13 cellular contexts compared by ENCODE assay signal in the genomic region with DNA sequence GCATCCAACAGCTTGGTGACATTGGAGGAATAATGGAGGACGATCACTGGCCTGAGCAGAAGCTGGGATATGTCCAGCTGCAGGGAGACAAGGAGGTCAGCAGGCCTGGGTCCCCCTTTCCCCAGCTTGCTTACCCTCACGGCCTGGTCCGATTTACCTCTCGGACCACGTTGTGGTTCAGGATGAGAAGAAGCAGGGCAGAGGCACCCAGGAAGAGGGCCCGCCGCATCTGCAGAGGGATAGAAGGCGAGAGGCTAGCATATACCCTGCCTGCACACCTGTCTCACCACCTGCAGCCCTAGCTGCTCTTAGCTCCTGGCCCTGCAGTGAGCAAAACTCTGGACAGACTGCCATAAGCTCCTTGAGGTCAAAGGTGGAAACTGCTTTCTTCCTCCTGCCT. TPM values are rescaled to one million over a fixed set of nuclear protein-coding genes. Genes with fewer than 3 reads are reported as not detected.
A peak's percentile ranks its signal among the peaks of the same experiment; 100 is the strongest.
DNase-seq lines count a peak whose midpoint lies in the region; ATAC-seq, FAIRE-seq and TF ChIP-seq lines count a peak whose summit lies in the region.
"Had no signal": no experiment of that assay in that cellular context is flagged by ENCODE, and none has a peak within 500 bp of the region (broad histone marks: within the 10 kb centered on the region; RNA-seq: fewer than 3 reads in every experiment).

No MANE protein-coding gene starts in this region.

- peaks cover 8% of the 10 kb centered on the region for H3K4me1 ChIP-seq in keratinocyte (ENCODE audit: control insufficient read depth, extremely low read depth, insufficient read depth, low read length)

- DNase-seq in Right ventricle myocardium inferior (ENCODE audit: missing footprints), result peak; percentile 35
- no peak for DNase-seq in Right ventricle myocardium superior
- no peak for DNase-seq in activated CD8-positive, alpha-beta T cell treated with anti-CD3 and anti-CD28 coated beads for 36 hours
- DNase-seq in keratinocyte (ENCODE audit: low read depth, low spot score), result no peak
- DNase-seq in type B pancreatic cell (ENCODE audit: extremely low spot score, unreplicated experiment), result no peak
- DNase-seq: activated gamma-delta T cell treated with Interleukin-2 at 50 U/mL for 16 hours, NCI-H2171 had no signal

- H3K9me1 ChIP-seq in keratinocyte (ENCODE audit: control insufficient read depth, extremely low read depth, insufficient read depth, low read length), result no peaks in the 10 kb centered on the region

- FAIRE-seq in keratinocyte (lab: Jason Lieb, UNC), result no peak
- FAIRE-seq: TTC549 had no signal

- H3K4me3 Mint-ChIP-seq in activated CD8-positive, alpha-beta T cell treated with anti-CD3 and anti-CD28 coated beads for 36 hours, result peak overlapping the region; percentile 76
- H3K4me3 Mint-ChIP-seq in type B pancreatic cell, result peak overlapping the region; percentile 86

- no peaks in the 10 kb centered on the region for H3K27me3 Mint-ChIP-seq in activated CD8-positive, alpha-beta T cell treated with anti-CD3 and anti-CD28 coated beads for 36 hours
- H3K27me3 Mint-ChIP-seq in type B pancreatic cell, result no peaks in the 10 kb centered on the region

- H2AFZ ChIP-seq in keratinocyte (ENCODE audit: control insufficient read depth, low read length), result no peak overlapping the region

- no peak overlapping the region for H3K27ac Mint-ChIP-seq in activated CD8-positive, alpha-beta T cell treated with anti-CD3 and anti-CD28 coated beads for 36 hours
- no peak overlapping the region for H3K27ac Mint-ChIP-seq in type B pancreatic cell

- no peak for ATAC-seq in Right ventricle myocardium inferior
- ATAC-seq in Right ventricle myocardium superior (ENCODE audit: poor library complexity), result no peak
- no peak for ATAC-seq in activated CD8-positive, alpha-beta T cell treated with anti-CD3 and anti-CD28 coated beads for 36 hours
- no peak for ATAC-seq in GM19351 (IDR thresholded peaks at IDR 0.05; ENCODE audit: unreplicated experiment)
- no peak for ATAC-seq in HG02642 (IDR thresholded peaks at IDR 0.05; ENCODE audit: poor library complexity, unreplicated experiment)
- ATAC-seq in GM21447 (IDR thresholded peaks at IDR 0.05; ENCODE audit: unreplicated experiment), result no peak

- peaks cover 0 to 13% of the 10 kb centered on the region in 2 experiments for H3K36me3 ChIP-seq in keratinocyte (ENCODE audit: control insufficient read depth in 2 of 2, extremely low read depth in 1 of 2, insufficient read depth in 2 of 2, low read length in 2 of 2)

- no peak overlapping the region for H3K9ac ChIP-seq in keratinocyte (ENCODE audit: control insufficient read depth, extremely low read depth, insufficient read depth, low read length)

- no peaks in the 10 kb centered on the region for H4K20me1 ChIP-seq in keratinocyte (ENCODE audit: control insufficient read depth, extremely low read depth, insufficient read depth, low read length)

- H3K9me3 Mint-ChIP-seq in activated CD8-positive, alpha-beta T cell treated with anti-CD3 and anti-CD28 coated beads for 36 hours, result no peaks in the 10 kb centered on the region
- H3K9me3 Mint-ChIP-seq in type B pancreatic cell, result no peaks in the 10 kb centered on the region
- H3K9me3 Mint-ChIP-seq: dendritic cell treated with granulocyte-macrophage colony-stimulating factor and Interleukin-4, amounts not matched to agents 40 ng/mL and 50 ng/mL, for 4 days had no signal

- H3K4me3 ChIP-seq in keratinocyte (ENCODE audit: control insufficient read depth in 2 of 3, extremely low read depth in 1 of 3, insufficient read depth in 2 of 3, low read depth in 1 of 3, low read length in 3 of 3), result no peak overlapping the region

- intact Hi-C loops in Right ventricle myocardium inferior (cut with DNase I) (loop anchor here (2.0 to 5.0 kb wide), 2 partner anchors 109 to 277 kb away; no protein-coding TSS in a partner anchor), Right ventricle myocardium superior (cut with DNase I) (loop anchor here (5.0 kb wide), 2 partner anchors 124 to 279 kb away; no protein-coding TSS in a partner anchor)
- intact Hi-C loops in activated CD8-positive, alpha-beta T cell treated with anti-CD3 and anti-CD28 coated beads for 36 hours (cut with micrococcal nuclease), result no loop called here

- H3K4me1 Mint-ChIP-seq in activated CD8-positive, alpha-beta T cell treated with anti-CD3 and anti-CD28 coated beads for 36 hours (ENCODE audit: low read depth), result peaks cover 9% of the 10 kb centered on the region
- H3K4me1 Mint-ChIP-seq in type B pancreatic cell (ENCODE audit: unreplicated experiment), result peaks cover 5% of the 10 kb centered on the region

- H3K27ac ChIP-seq in keratinocyte (ENCODE audit: control insufficient read depth, insufficient read depth, low read length), result no peak overlapping the region

- peak overlapping the region; percentile 76 for H3K4me2 ChIP-seq in keratinocyte (ENCODE audit: control insufficient read depth, extremely low read depth, insufficient read depth, low read depth, low read length)

- CTCF ChIA-PET in activated CD8-positive, alpha-beta T cell treated with anti-CD3 and anti-CD28 coated beads for 36 hours (lab: Charles Lee), result interaction anchor here (0.7 to 21.0 kb wide), 12 partner anchors 11 to 125 kb away, joined by 3 to 472 read pairs (median 4); partner anchors contain the start of genes CASTOR1 and SEC14L2

- POLR2A ChIA-PET in activated CD8-positive, alpha-beta T cell treated with anti-CD3 and anti-CD28 coated beads for 36 hours (lab: Charles Lee), result interaction anchor here (0.6 to 2.5 kb wide), 4 partner anchors 8 to 1037 kb away, joined by 3 to 19 read pairs (median 4); partner anchors contain the start of gene CASTOR1

- no peaks in the 10 kb centered on the region for H3K79me2 ChIP-seq in keratinocyte (ENCODE audit: control insufficient read depth, insufficient read depth, low read length)

- no peak for TF ChIP-seq CTCF in activated CD8-positive, alpha-beta T cell treated with anti-CD3 and anti-CD28 coated beads for 36 hours (IDR thresholded peaks at IDR 0.05)
- TF ChIP-seq CTCF in keratinocyte (optimal IDR thresholded peaks at IDR 0.05 in 1 of 3, IDR thresholded peaks at IDR 0.05 in 1 of 3, conservative IDR thresholded peaks at IDR 0.05 in 1 of 3; ENCODE audit: extremely low read depth in 1 of 3, insufficient read depth in 2 of 3, low read length in 3 of 3), result no peak
- TF ChIP-seq CTCF in type B pancreatic cell (conservative IDR thresholded peaks at IDR 0.05), result no peak

- no peaks in the 10 kb centered on the region for H3K9me3 ChIP-seq in keratinocyte (ENCODE audit: control insufficient read depth, low read depth, low read length)
- H3K9me3 ChIP-seq: gastroesophageal sphincter had no signal

- no peaks in the 10 kb centered on the region for H3K27me3 ChIP-seq in keratinocyte (ENCODE audit: control insufficient read depth, extremely low read depth, insufficient read depth, low read length)
- H3K27me3 ChIP-seq: gastroesophageal sphincter had no signal

- H3K36me3 Mint-ChIP-seq in activated CD8-positive, alpha-beta T cell treated with anti-CD3 and anti-CD28 coated beads for 36 hours (ENCODE audit: low read depth), result no peaks in the 10 kb centered on the region
- no peaks in the 10 kb centered on the region for H3K36me3 Mint-ChIP-seq in type B pancreatic cell

- dilution Hi-C loops in keratinocyte (cut with MboI; ENCODE audit: extremely low pct_ligation_motif_present, low sequenced_read_pairs), result no loop called here

RNA-seq across cellular contexts. Expression of gene RNF215, which starts 1.3 kb away (rescaled TPM):
- 3.7 TPM for total RNA-seq in Right ventricle myocardium inferior
- 4.3 TPM for total RNA-seq in Right ventricle myocardium superior
- total RNA-seq in activated CD8-positive, alpha-beta T cell treated with anti-CD3 and anti-CD28 coated beads for 36 hours, result 1 to 10 TPM; 7.1 to 7.2 TPM
- 5.1 to 17.0 TPM (median 8.3 TPM) in 3 replicates for polyA plus RNA-seq in keratinocyte
- 2.7 TPM for polyA plus RNA-seq in keratinocyte (2011; ENCODE audit: low read depth)
- polyA plus RNA-seq in keratinocyte (2011; cell fraction: cytosol; rRNA removed), result 3.8 and 6.9 TPM in 2 replicates
- 26.7 and 36.1 TPM in 2 replicates for polyA plus RNA-seq in keratinocyte (2011; cell fraction: nucleus; rRNA removed)
- 5.4 and 8.1 TPM in 2 replicates for polyA plus RNA-seq in keratinocyte (2012; ENCODE audit: low replicate concordance)
- polyA minus RNA-seq in keratinocyte, result 11.9 to 13.2 TPM (median 13.0 TPM) in 3 replicates
- 15.9 TPM for polyA minus RNA-seq in keratinocyte (2011; cell fraction: cytosol; rRNA and poly(A)+ RNA removed)
- polyA minus RNA-seq in keratinocyte (2011; cell fraction: nucleus; rRNA and poly(A)+ RNA removed), result 10.3 and 12.4 TPM in 2 replicates
- total RNA-seq in type B pancreatic cell (ENCODE audit: low replicate concordance), result 16.9 and 29.2 TPM in 2 replicates

RNA-seq across cellular contexts. Expression of gene SEC14L2, which starts 10.9 kb away (rescaled TPM):
- total RNA-seq in Right ventricle myocardium inferior (0.65 TPM), Right ventricle myocardium superior (1.5 TPM), type B pancreatic cell (ENCODE audit: low replicate concordance) (7.9 and 9.6 TPM in 2 replicates)
- total RNA-seq in activated CD8-positive, alpha-beta T cell treated with anti-CD3 and anti-CD28 coated beads for 36 hours, result 10 to 100 TPM; 15.1 to 15.4 TPM
- 103 to 146 TPM (median 129 TPM) in 3 replicates for polyA plus RNA-seq in keratinocyte
- 33.2 TPM for polyA plus RNA-seq in keratinocyte (2011; ENCODE audit: low read depth)
- 115 and 122 TPM in 2 replicates for polyA plus RNA-seq in keratinocyte (2011; cell fraction: cytosol; rRNA removed)
- 128 and 144 TPM in 2 replicates for polyA plus RNA-seq in keratinocyte (2011; cell fraction: nucleus; rRNA removed)
- 59.9 and 112 TPM in 2 replicates for polyA plus RNA-seq in keratinocyte (2012; ENCODE audit: low replicate concordance)
- polyA minus RNA-seq in keratinocyte, result 120 to 175 TPM (median 124 TPM) in 3 replicates
- polyA minus RNA-seq in keratinocyte (2011; cell fraction: cytosol; rRNA and poly(A)+ RNA removed), result 76.4 TPM
- 61.3 and 108 TPM in 2 replicates for polyA minus RNA-seq in keratinocyte (2011; cell fraction: nucleus; rRNA and poly(A)+ RNA removed)

RNA-seq across cellular contexts. Expression of gene CCDC157, which starts 29.1 kb away (rescaled TPM):
- total RNA-seq in Right ventricle myocardium inferior (0.46 TPM), Right ventricle myocardium superior (0.51 TPM), type B pancreatic cell (ENCODE audit: low replicate concordance) (6.9 and 9.4 TPM in 2 replicates)
- 1 to 10 TPM; 2.2 to 2.4 TPM for total RNA-seq in activated CD8-positive, alpha-beta T cell treated with anti-CD3 and anti-CD28 coated beads for 36 hours
- polyA plus RNA-seq in keratinocyte, result 1.3 to 2.2 TPM (median 1.6 TPM) in 3 replicates
- polyA plus RNA-seq in keratinocyte (2011; ENCODE audit: low read depth), result 0.94 TPM
- 0.94 and 1.6 TPM in 2 replicates for polyA plus RNA-seq in keratinocyte (2011; cell fraction: cytosol; rRNA removed)
- 1.4 and 1.9 TPM in 2 replicates for polyA plus RNA-seq in keratinocyte (2011; cell fraction: nucleus; rRNA removed)
- polyA plus RNA-seq in keratinocyte (2012; ENCODE audit: low replicate concordance), result 0.49 and 1.6 TPM in 2 replicates
- 0.74 to 1.8 TPM (median 0.92 TPM) in 3 replicates for polyA minus RNA-seq in keratinocyte
- polyA minus RNA-seq in keratinocyte (2011; cell fraction: cytosol; rRNA and poly(A)+ RNA removed), result 1.2 TPM
- 0.63 and 1.8 TPM in 2 replicates for polyA minus RNA-seq in keratinocyte (2011; cell fraction: nucleus; rRNA and poly(A)+ RNA removed)

RNA-seq across cellular contexts. Expression of gene SF3A1, which starts 29.2 kb away (rescaled TPM):
- 95.4 TPM for total RNA-seq in Right ventricle myocardium inferior
- 87.7 TPM for total RNA-seq in Right ventricle myocardium superior
- 100 to 1,000 TPM; 252 to 262 TPM for total RNA-seq in activated CD8-positive, alpha-beta T cell treated with anti-CD3 and anti-CD28 coated beads for 36 hours
- polyA plus RNA-seq in keratinocyte, result 17.9 to 63.6 TPM (median 34.2 TPM) in 3 replicates
- polyA plus RNA-seq in keratinocyte (2011; ENCODE audit: low read depth), result 62.3 TPM
- polyA plus RNA-seq in keratinocyte (2011; cell fraction: cytosol; rRNA removed), result 30.3 and 56.2 TPM in 2 replicates
- 59.8 and 62.1 TPM in 2 replicates for polyA plus RNA-seq in keratinocyte (2011; cell fraction: nucleus; rRNA removed)
- polyA plus RNA-seq in keratinocyte (2012; ENCODE audit: low replicate concordance), result 35.8 and 77.0 TPM in 2 replicates
- polyA minus RNA-seq in keratinocyte, result 34.8 to 565 TPM (median 64.1 TPM) in 3 replicates
- 120 TPM for polyA minus RNA-seq in keratinocyte (2011; cell fraction: cytosol; rRNA and poly(A)+ RNA removed)
- polyA minus RNA-seq in keratinocyte (2011; cell fraction: nucleus; rRNA and poly(A)+ RNA removed), result 45.7 and 82.6 TPM in 2 replicates
- total RNA-seq in type B pancreatic cell (ENCODE audit: low replicate concordance), result 160 and 190 TPM in 2 replicates

RNA-seq across cellular contexts. Expression of gene MTFP1, which starts 39.7 kb away (rescaled TPM):
- total RNA-seq in Right ventricle myocardium inferior (18.2 TPM), Right ventricle myocardium superior (15.1 TPM), type B pancreatic cell (ENCODE audit: low replicate concordance) (16.1 and 20.6 TPM in 2 replicates)
- total RNA-seq in activated CD8-positive, alpha-beta T cell treated with anti-CD3 and anti-CD28 coated beads for 36 hours, result 10 to 100 TPM; 89.8 to 93.8 TPM
- 5.7 to 13.7 TPM (median 8.4 TPM) in 3 replicates for polyA plus RNA-seq in keratinocyte
- 4.2 TPM for polyA plus RNA-seq in keratinocyte (2011; ENCODE audit: low read depth)
- 4.3 and 6.2 TPM in 2 replicates for polyA plus RNA-seq in keratinocyte (2011; cell fraction: cytosol; rRNA removed)
- 4.4 and 4.7 TPM in 2 replicates for polyA plus RNA-seq in keratinocyte (2011; cell fraction: nucleus; rRNA removed)
- polyA plus RNA-seq in keratinocyte (2012; ENCODE audit: low replicate concordance), result 4.5 and 14.9 TPM in 2 replicates
- 0.56 to 11.7 TPM (median 5.0 TPM) in 3 replicates for polyA minus RNA-seq in keratinocyte
- 8.8 TPM for polyA minus RNA-seq in keratinocyte (2011; cell fraction: cytosol; rRNA and poly(A)+ RNA removed)
- polyA minus RNA-seq in keratinocyte (2011; cell fraction: nucleus; rRNA and poly(A)+ RNA removed), result 1.2 and 1.3 TPM in 2 replicates
